Comparison of ENCODE assay signal across 8 cellular contexts in the genomic region with DNA sequence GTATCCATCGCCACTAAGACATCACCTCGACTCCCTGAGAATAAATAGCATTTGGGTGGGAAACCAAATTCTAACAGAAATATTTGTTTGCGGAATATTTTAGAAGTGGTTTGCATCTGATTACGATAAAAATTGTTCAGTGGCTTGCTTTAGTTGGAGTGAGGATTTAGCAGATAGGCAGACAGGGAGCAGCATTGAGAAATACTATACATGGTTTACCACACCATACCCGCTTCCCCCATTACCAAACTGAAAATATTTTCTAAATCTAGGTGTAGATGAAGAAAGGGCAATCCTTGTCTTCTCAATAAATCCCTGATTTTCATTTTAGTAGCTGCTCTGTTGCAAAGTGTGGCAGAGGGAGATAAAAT. TPM values are rescaled to one million over a fixed set of nuclear protein-coding genes. Genes with fewer than 3 reads are reported as not detected.
DNase-seq lines count a peak whose midpoint lies in the region; ATAC-seq and TF ChIP-seq lines count a peak whose summit lies in the region.

No MANE protein-coding gene starts in this region.

- H2AK5ac ChIP-seq in mesendoderm (ENCODE audit: low read length): no peak overlapping the region

- H3K23ac ChIP-seq in mesendoderm (ENCODE audit: low read length): no peak overlapping the region

- H3K9me3 ChIP-seq in heart left ventricle: no peaks in the 10 kb centered on the region
- no peaks in the 10 kb centered on the region for H3K9me3 ChIP-seq in uterus

- DNase-seq in heart left ventricle (no peak), Right ventricle myocardium superior (no peak), astrocyte of the cerebellum (ENCODE audit: low read depth) (no peak), mesendoderm (no peak), uterus (no peak), pons (ENCODE audit: low spot score) (no peak), ACHN (no peak)

- H3K27me3 ChIP-seq in heart left ventricle (peaks cover 0 to 10% (median 0%) of the 10 kb centered on the region in 9 donors), mesendoderm (ENCODE audit: insufficient read depth, low read length, poor library complexity) (peaks cover 2% of the 10 kb centered on the region), uterus (no peaks in the 10 kb centered on the region)

- TF ChIP-seq POLR2A in heart left ventricle (IDR thresholded peaks at IDR 0.05) (no peak), uterus (IDR thresholded peaks at IDR 0.05) (no peak)

- no peak overlapping the region for H4K5ac ChIP-seq in mesendoderm (ENCODE audit: low read length)

- peak overlapping the region; percentile 79 for H3K9ac ChIP-seq in mesendoderm (ENCODE audit: low read length)

- H3K79me2 ChIP-seq in mesendoderm (ENCODE audit: control insufficient read depth, insufficient read depth, low read length): peaks cover 36% of the 10 kb centered on the region

- 13 to 19% (median 17%) methylated on average over 5 of the region's 5 CpGs for WGBS in heart left ventricle, 4 donors
- WGBS in mesendoderm (ENCODE audit: extremely low coverage, insufficient coverage, low lambda C conversion rate): no CpG with 5 or more reads among the region's 5 CpGs

- no peak overlapping the region for H4K8ac ChIP-seq in mesendoderm (ENCODE audit: low read depth, low read length)

- intact Hi-C loops in heart left ventricle (cut with DNase I) (loop anchor here in 7 of 10 donors (2.0 to 10.0 kb wide), 9 partner anchors 86 to 140 kb away; partner anchors contain the start of genes SLC38A10 (in 3 of the 7) and ACTG1 (in 2 of the 7)), Right ventricle myocardium superior (cut with DNase I) (loop anchor here (5.0 kb wide), 1 partner anchor 97 kb away; the partner anchor contains the start of gene SLC38A10), uterus (cut with DNase I; ENCODE audit: low total_unique reads) (no loop called here)

- peak overlapping the region; percentile 79 for H3K56ac ChIP-seq in mesendoderm (ENCODE audit: low read length)

- H3K36me3 ChIP-seq in heart left ventricle: no peaks in the 10 kb centered on the region
- no peaks in the 10 kb centered on the region for H3K36me3 ChIP-seq in mesendoderm (ENCODE audit: control insufficient read depth, insufficient read depth, low read length)
- H3K36me3 ChIP-seq in uterus: no peaks in the 10 kb centered on the region

- H3K4me2 ChIP-seq in mesendoderm (ENCODE audit: low read length): peak overlapping the region; percentile 96

- peak in 1 of 12 donors; percentile 33 for TF ChIP-seq CTCF in heart left ventricle (IDR thresholded peaks at IDR 0.05)
- no peak for TF ChIP-seq CTCF in astrocyte of the cerebellum (IDR thresholded peaks at IDR 0.05; ENCODE audit: low read depth, low read length, missing control alignments)
- no peak for TF ChIP-seq CTCF in uterus (IDR thresholded peaks at IDR 0.05)

- no peak overlapping the region for H3K18ac ChIP-seq in mesendoderm (ENCODE audit: low read length)

- H3K4ac ChIP-seq in mesendoderm (ENCODE audit: low read depth, low read length): no peak overlapping the region

- peak overlapping the region in 10 of 12 donors; percentile 5 to 95 (median 84) for H3K4me3 ChIP-seq in heart left ventricle
- H3K4me3 ChIP-seq in astrocyte of the cerebellum (ENCODE audit: low read depth, low read length): peak overlapping the region; percentile 24
- H3K4me3 ChIP-seq in mesendoderm (ENCODE audit: low read length): no peak overlapping the region
- H3K4me3 ChIP-seq in uterus: peak overlapping the region; percentile 52 to 63

- in situ Hi-C loops in astrocyte of the cerebellum (cut with HindIII; ENCODE audit: low sequenced_read_pairs): loop anchor here (5.0 to 10.0 kb wide), 2 partner anchors 63 to 110 kb away; no protein-coding TSS in a partner anchor
- in situ Hi-C loops in ACHN (cut with HindIII; ENCODE audit: low pct_ligation_motif_present, low pct_unique_long_range_greater_than_20kb, low sequenced_read_pairs): no loop called here

- H3K4me1 ChIP-seq in heart left ventricle (peaks cover 6 to 72% (median 33%) of the 10 kb centered on the region in 12 donors), mesendoderm (ENCODE audit: control insufficient read depth, low read depth, low read length) (peaks cover 16% of the 10 kb centered on the region), uterus (peaks cover 0 to 10% of the 10 kb centered on the region in 2 donors)

- H2BK15ac ChIP-seq in mesendoderm (replicated peaks; ENCODE audit: low read depth): no peak overlapping the region

- H2BK5ac ChIP-seq in mesendoderm (ENCODE audit: low read length): no peak overlapping the region

- peaks cover 14% of the 10 kb centered on the region for H3K79me1 ChIP-seq in mesendoderm (ENCODE audit: low read length)

- ATAC-seq in heart left ventricle (no peak), Right ventricle myocardium superior (ENCODE audit: poor library complexity) (no peak), HG02642 (IDR thresholded peaks at IDR 0.05; ENCODE audit: poor library complexity, unreplicated experiment) (no peak)

- H2BK120ac ChIP-seq in mesendoderm (ENCODE audit: low read depth, low read length): no peak overlapping the region

- H3K27ac ChIP-seq in heart left ventricle (peak overlapping the region in 10 of 12 donors; percentile 24 to 100 (median 96)), mesendoderm (ENCODE audit: low read depth, low read length) (no peak overlapping the region), uterus (peak overlapping the region; percentile 97)

RNA-seq across cellular contexts. Expression of gene BAHCC1, which starts 0.9 kb away (rescaled TPM):
- total RNA-seq in heart left ventricle: 10 to 100 TPM in 3 of 9 donors, 1 to 10 TPM in 6; 6.0 to 19.6 (median 9.3) TPM
- polyA plus RNA-seq in heart left ventricle: 1 to 10 TPM; 7.6 to 8.5 TPM
- total RNA-seq in Right ventricle myocardium superior: 8.0 TPM
- 1.6 TPM for polyA plus RNA-seq in mesendoderm (2013, experiment 1 of 2)
- 2.1 TPM for polyA plus RNA-seq in mesendoderm (2013, experiment 2 of 2)
- total RNA-seq in uterus: 10 to 100 TPM in 2 of 4 donors, 1 to 10 TPM in 2; 1.5 to 34.1 (median 8.5) TPM
